8 cellular contexts compared by ENCODE assay signal in the genomic region with DNA sequence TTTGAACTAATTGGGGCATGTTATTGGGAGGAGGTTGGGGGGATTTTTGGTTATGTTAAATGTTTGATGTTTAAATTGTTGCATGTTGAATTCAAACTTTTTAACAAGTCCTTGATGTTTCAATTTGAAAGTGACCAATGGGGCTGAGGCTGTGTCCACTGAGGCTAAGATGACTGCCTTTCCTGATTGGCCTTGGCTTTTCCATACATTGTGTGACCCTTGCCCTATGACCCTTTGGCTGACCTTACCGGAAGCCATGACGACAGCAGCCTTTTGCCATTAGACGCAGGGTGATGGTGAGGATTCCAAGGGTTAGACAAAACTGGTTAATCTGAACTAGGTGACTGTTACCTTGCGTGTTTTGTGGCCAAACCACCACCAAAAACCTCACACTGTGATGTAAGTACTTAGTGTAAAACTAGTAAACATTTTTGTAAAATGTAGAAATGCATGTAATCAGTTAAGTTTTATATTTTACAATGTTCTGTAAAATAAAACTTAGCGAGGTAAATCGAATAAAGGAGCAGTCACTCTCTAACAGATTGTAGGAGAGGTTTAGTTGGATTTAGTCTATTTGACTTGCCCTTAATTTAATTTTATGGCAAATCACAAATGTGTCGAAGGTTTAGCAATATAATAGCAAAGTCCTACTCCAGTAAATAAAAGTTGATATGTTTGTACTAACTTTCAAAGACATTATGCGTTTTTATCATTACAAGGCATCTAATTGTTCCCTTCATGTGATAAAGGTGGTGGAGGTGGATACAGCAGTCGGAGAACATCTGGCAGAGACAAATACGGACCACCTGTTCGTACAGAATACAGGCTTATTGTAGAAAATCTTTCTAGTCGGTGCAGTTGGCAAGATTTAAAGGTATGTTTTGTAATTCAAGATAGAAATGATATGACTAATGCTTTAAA. TPM values are rescaled to one million over a fixed set of nuclear protein-coding genes. Genes with fewer than 3 reads are reported as not detected.
DNase-seq lines count a peak whose midpoint lies in the region; ATAC-seq and TF ChIP-seq lines count a peak whose summit lies in the region.

No MANE protein-coding gene starts in this region.

- CTCF ChIA-PET in BJ (lab: Yijun Ruan, JAX), result interaction anchor here (0.7 kb wide), 1 partner anchor 79 kb away, joined by 3 read pairs; no protein-coding TSS in a partner anchor

- H3K9me3 ChIP-seq in Karpas-422 (ENCODE audit: low read length), result no peaks in the 10 kb centered on the region
- H3K9me3 ChIP-seq in body of pancreas, result no peaks in the 10 kb centered on the region
- H3K9me3 ChIP-seq in uterus, result no peaks in the 10 kb centered on the region

- peaks cover 3% of the 10 kb centered on the region for H3K27me3 ChIP-seq in BJ (ENCODE audit: control insufficient read depth, insufficient read depth, low read length)
- H3K27me3 ChIP-seq in Karpas-422 (ENCODE audit: low read length), result no peaks in the 10 kb centered on the region
- H3K27me3 ChIP-seq in body of pancreas, result no peaks in the 10 kb centered on the region
- H3K27me3 ChIP-seq in uterus, result no peaks in the 10 kb centered on the region

- H3K4me1 ChIP-seq in Karpas-422 (ENCODE audit: low read length) (peaks cover 16% of the 10 kb centered on the region), body of pancreas (peaks cover 50% of the 10 kb centered on the region), uterus (peaks cover 7 to 10% of the 10 kb centered on the region in 2 donors)

- H3K27ac ChIP-seq in Karpas-422 (ENCODE audit: low read length), result 0 out of 2 replicates have a peak overlapping the region, but pooled peaks have one; percentile 15
- peak overlapping the region; percentile 98 to 100 (median 99) for H3K27ac ChIP-seq in body of pancreas
- H3K27ac ChIP-seq in uterus, result peak overlapping the region; percentile 99 to 100

- H3K27ac Mint-ChIP-seq in memory B cell, result peak overlapping the region; percentile 99

- POLR2A ChIA-PET in BJ (lab: Charles Lee), result interaction anchor here (0.9 kb wide), 1 partner anchor 1841 kb away, joined by 3 read pairs; the partner anchor contains the start of gene CHD6

- H3K9me2 ChIP-seq in Karpas-422 (replicated peaks; ENCODE audit: insufficient read depth, low read length), result no peaks in the 10 kb centered on the region

- peaks cover 26% of the 10 kb centered on the region for H3K36me3 Mint-ChIP-seq in memory B cell

- H3K4me1 Mint-ChIP-seq in memory B cell, result peaks cover 11% of the 10 kb centered on the region

- peak overlapping the region; percentile 79 for H3K4me2 ChIP-seq in Karpas-422 (ENCODE audit: low read depth, low read length, poor library complexity, severe bottlenecking)

- peak overlapping the region; percentile 83 for H3K4me3 Mint-ChIP-seq in memory B cell

- in situ Hi-C loops in KBM-7 (cut with MboI; ENCODE audit: low pct_unique_long_range_greater_than_20kb, low sequenced_read_pairs), result loop anchor here (25.0 kb wide), 1 partner anchor 228 kb away; no protein-coding TSS in a partner anchor

- ATAC-seq in body of pancreas, result no peak
- no peak for ATAC-seq in memory B cell (ENCODE audit: low read depth)
- no peak for ATAC-seq in GM18511 (IDR thresholded peaks at IDR 0.05; ENCODE audit: unreplicated experiment)

- TF ChIP-seq CTCF in BJ (IDR thresholded peaks at IDR 0.05; ENCODE audit: insufficient read depth, low read depth, low read length) (no peak), body of pancreas (IDR thresholded peaks at IDR 0.05) (no peak), uterus (IDR thresholded peaks at IDR 0.05) (no peak)

- peaks cover 25% of the 10 kb centered on the region for H3K79me2 ChIP-seq in Karpas-422 (ENCODE audit: low read length)

- 43 to 48% methylated on average over 12 of the region's 12 CpGs for WGBS in body of pancreas, 2 donors

- DNase-seq in BJ (ENCODE audit: low read depth) (no peak), Karpas-422 (no peak), body of pancreas (peak in 1 of 4 donors; percentile 16), memory B cell (ENCODE audit: low spot score in 2 of 2) (no peak), uterus (peak; percentile 20 to 22), KBM-7 (no peak), NCI-H1930 (lab: John Stamatoyannopoulos, UW) (no peak)

- peaks cover 16% of the 10 kb centered on the region for H3K36me3 ChIP-seq in BJ (ENCODE audit: control insufficient read depth, insufficient read depth, low read length)
- H3K36me3 ChIP-seq in Karpas-422 (ENCODE audit: insufficient read depth, low read length), result peaks cover 54% of the 10 kb centered on the region
- H3K36me3 ChIP-seq in body of pancreas (replicated peaks in 1 of 2; ENCODE audit: insufficient read depth in 1 of 2, low read depth in 2 of 2), result peaks cover 11 to 19% of the 10 kb centered on the region in 2 donors
- H3K36me3 ChIP-seq in uterus, result no peaks in the 10 kb centered on the region

- peak overlapping the region; percentile 96 for H3K4me3 ChIP-seq in BJ (ENCODE audit: low read depth, low read length)
- peak overlapping the region; percentile 99 for H3K4me3 ChIP-seq in Karpas-422 (ENCODE audit: low read length)
- H3K4me3 ChIP-seq in body of pancreas, result peak overlapping the region in 1 of 2 donors; percentile 50
- H3K4me3 ChIP-seq in uterus, result peak overlapping the region; percentile 86 to 88

- intact Hi-C loops in body of pancreas (cut with DNase I), result no loop called here
- intact Hi-C loops in uterus (cut with DNase I; ENCODE audit: low total_unique reads), result no loop called here

- no peak overlapping the region for H2AFZ ChIP-seq in Karpas-422 (ENCODE audit: low read length)

- peaks cover under 1% of the 10 kb centered on the region for H3K27me3 Mint-ChIP-seq in memory B cell

- H4K20me1 ChIP-seq in Karpas-422 (ENCODE audit: insufficient read depth, low read depth, low read length), result peaks cover 50% of the 10 kb centered on the region

- H3K9ac ChIP-seq in Karpas-422 (ENCODE audit: low read length), result peak overlapping the region; percentile 100

- TF ChIP-seq POLR2A in body of pancreas (IDR thresholded peaks at IDR 0.05) (no peak), uterus (IDR thresholded peaks at IDR 0.05) (no peak)

- H3K9me3 Mint-ChIP-seq in memory B cell, result no peaks in the 10 kb centered on the region

RNA-seq across cellular contexts. Expression of gene SRSF6, which starts 1.6 kb away (rescaled TPM):
- polyA plus RNA-seq in BJ (2011; rRNA removed), result 76.1 and 121 TPM in 2 replicates
- polyA minus RNA-seq in BJ (2011; rRNA and poly(A)+ RNA removed), result 45.5 and 49.6 TPM in 2 replicates
- 61.4 and 69.9 TPM in 2 replicates for total RNA-seq in Karpas-422 (2014; rRNA removed; shearing (Covaris generic); ENCODE audit: low replicate concordance)
- total RNA-seq in body of pancreas, result 10 to 100 TPM; 58.4 to 90.6 TPM
- total RNA-seq in uterus, result 100 to 1,000 TPM in 3 of 4 donors, 10 to 100 TPM in 1; 60.3 to 153 (median 112) TPM

RNA-seq across cellular contexts. Expression of gene L3MBTL1, which starts 48.2 kb away (rescaled TPM):
- polyA plus RNA-seq in BJ (2011; rRNA removed), result 3.0 and 4.5 TPM in 2 replicates
- 5.7 and 6.6 TPM in 2 replicates for polyA minus RNA-seq in BJ (2011; rRNA and poly(A)+ RNA removed)
- total RNA-seq in Karpas-422 (2014; rRNA removed; shearing (Covaris generic); ENCODE audit: low replicate concordance), result 15.5 and 31.2 TPM in 2 replicates
- total RNA-seq in body of pancreas, result 10 to 100 TPM in 1 of 2 donors, 1 to 10 TPM in 1; 4.9 to 10.1 TPM
- total RNA-seq in uterus, result 10 to 100 TPM; 19.0 to 30.0 (median 27.6) TPM

Comparison
In these comparisons a context has a peak if more than half of its experiments do, and no peak if none do; other contexts are left out.
1. DNase-seq: peak in uterus (2 of 2); none in BJ (single experiment), Karpas-422 (single experiment), memory B cell (0 of 2), KBM-7 (single experiment) and NCI-H1930 (0 of 2).
2. H3K27ac ChIP-seq: peak in every context shown above with its lines; median percentile 100 in uterus; 99 in body of pancreas; 15 in Karpas-422.